Comparison of ENCODE assay signal across 1 cellular context in genomic region chr16:28260193-28260592, GRCh38.
TF ChIP-seq lines count a peak whose summit lies in the region.

No MANE protein-coding gene starts in this region.

TF ChIP-seq in GM23338, 12 proteins besides CTCF, POLR2A, EP300 and RAD21 (continued from another document):
- TF ChIP-seq ZNF462 (CRISPR knock-in tag; IDR thresholded peaks at IDR 0.05) = no peak
- no peak for TF ChIP-seq ZNF114 (CRISPR knock-in tag; IDR thresholded peaks at IDR 0.05)
TF ChIP-seq in GM23338: peak in this region for 0.
